Comparison of ENCODE assay signal across 1 cellular context in the genomic region with DNA sequence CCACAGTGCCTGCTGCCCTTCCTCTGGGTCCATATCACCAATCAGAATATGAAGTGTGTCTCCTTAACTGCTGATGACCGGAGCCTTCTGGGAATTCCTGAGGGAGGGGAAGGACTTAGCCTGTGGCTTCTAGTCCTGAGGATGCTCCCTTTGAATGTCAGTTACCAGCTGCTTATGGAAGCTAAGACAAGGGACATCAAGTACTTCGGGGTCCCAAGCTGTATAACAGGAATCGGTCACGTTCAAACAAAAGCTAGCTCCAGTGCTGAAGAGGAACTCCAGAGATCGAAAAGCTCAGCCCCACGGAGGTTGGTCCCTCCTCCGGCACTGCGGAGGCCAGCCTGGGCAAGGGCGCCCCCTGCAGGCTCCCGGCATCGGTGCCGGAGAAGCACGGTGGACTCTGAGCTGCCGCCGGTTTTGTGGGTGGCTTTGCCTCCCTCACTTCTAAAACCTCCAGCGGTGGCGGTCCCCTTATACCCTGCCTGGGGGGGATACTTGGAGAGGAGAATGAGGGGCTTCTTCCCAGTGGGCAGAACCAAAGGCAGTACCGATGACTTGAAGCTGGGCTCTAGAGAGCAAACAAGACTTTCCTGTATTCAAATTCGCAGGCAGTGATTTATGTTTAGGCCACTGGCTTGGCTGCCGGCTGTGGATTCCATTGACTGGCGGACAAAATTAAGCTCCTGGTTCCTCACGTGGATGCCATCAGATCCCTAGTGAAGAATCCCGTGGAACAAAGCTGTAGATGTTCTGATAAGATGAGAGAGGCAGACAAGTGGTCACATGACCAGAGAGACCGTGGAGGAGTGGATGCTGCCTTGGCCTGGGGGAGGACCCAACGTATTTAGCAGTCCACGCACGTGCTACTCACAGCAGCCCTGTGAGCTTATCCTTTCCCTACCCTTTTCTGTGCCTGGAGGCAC.
TF ChIP-seq lines count a peak whose summit lies in the region.

No MANE protein-coding gene starts in this region.

TF ChIP-seq in K562, 482 proteins besides CTCF, POLR2A, EP300 and RAD21 (continued from another document and continues in another):
- TF ChIP-seq ELK3 (CRISPR knock-in tag; IDR thresholded peaks at IDR 0.05), result no peak
- TF ChIP-seq RBM25 (IDR thresholded peaks at IDR 0.05; ENCODE audit: low read depth, low read length, severe bottlenecking), result no peak
- TF ChIP-seq, protein P1, sequence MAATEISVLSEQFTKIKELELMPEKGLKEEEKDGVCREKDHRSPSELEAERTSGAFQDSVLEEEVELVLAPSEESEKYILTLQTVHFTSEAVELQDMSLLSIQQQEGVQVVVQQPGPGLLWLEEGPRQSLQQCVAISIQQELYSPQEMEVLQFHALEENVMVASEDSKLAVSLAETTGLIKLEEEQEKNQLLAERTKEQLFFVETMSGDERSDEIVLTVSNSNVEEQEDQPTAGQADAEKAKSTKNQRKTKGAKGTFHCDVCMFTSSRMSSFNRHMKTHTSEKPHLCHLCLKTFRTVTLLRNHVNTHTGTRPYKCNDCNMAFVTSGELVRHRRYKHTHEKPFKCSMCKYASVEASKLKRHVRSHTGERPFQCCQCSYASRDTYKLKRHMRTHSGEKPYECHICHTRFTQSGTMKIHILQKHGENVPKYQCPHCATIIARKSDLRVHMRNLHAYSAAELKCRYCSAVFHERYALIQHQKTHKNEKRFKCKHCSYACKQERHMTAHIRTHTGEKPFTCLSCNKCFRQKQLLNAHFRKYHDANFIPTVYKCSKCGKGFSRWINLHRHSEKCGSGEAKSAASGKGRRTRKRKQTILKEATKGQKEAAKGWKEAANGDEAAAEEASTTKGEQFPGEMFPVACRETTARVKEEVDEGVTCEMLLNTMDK (IDR thresholded peaks at IDR 0.05; ENCODE audit: borderline replicate concordance, insufficient read depth, low read depth, low read length, poor library complexity, severe bottlenecking), result peak; percentile 79
- no peak for TF ChIP-seq ZNF324 (CRISPR knock-in tag; IDR thresholded peaks at IDR 0.05)
- no peak for TF ChIP-seq SAP30 (IDR thresholded peaks at IDR 0.05; ENCODE audit: borderline replicate concordance, insufficient read depth, low read depth, low read length, poor library complexity, severe bottlenecking)
- 0 out of 2 replicates have a peak, but pooled peaks have one; percentile 50 for TF ChIP-seq ZBTB26 (CRISPR knock-in tag; IDR thresholded peaks at IDR 0.05)
- no peak for TF ChIP-seq ZNF785 (CRISPR knock-in tag; IDR thresholded peaks at IDR 0.05)
- 0 out of 2 replicates have a peak, but pooled peaks have one; percentile 48 for TF ChIP-seq ESRRA (IDR thresholded peaks at IDR 0.05; ENCODE audit: borderline replicate concordance, low read depth)
- no peak for TF ChIP-seq TCF7L2 (IDR thresholded peaks at IDR 0.05; ENCODE audit: low read depth, low read length)
- no peak for TF ChIP-seq DNMT1 (IDR thresholded peaks at IDR 0.05)
- no peak for TF ChIP-seq POLR2AphosphoS2 (IDR thresholded peaks at IDR 0.05; ENCODE audit: low read length)
- no peak for TF ChIP-seq POLR2AphosphoS5 (IDR thresholded peaks at IDR 0.05; ENCODE audit: control insufficient read depth, insufficient read depth, low read depth, low read length)
- TF ChIP-seq ERF (CRISPR knock-in tag; IDR thresholded peaks at IDR 0.05), result peak; percentile 30; the same call in 1 of the 2 replicates
- no peak for TF ChIP-seq ETV6 (IDR thresholded peaks at IDR 0.05; ENCODE audit: borderline replicate concordance in 1 of 2, low read depth in 2 of 2, low read length in 1 of 2)
- TF ChIP-seq ETV6 (CRISPR knock-in tag; IDR thresholded peaks at IDR 0.05; ENCODE audit: borderline replicate concordance), result no peak
- no peak for TF ChIP-seq PCBP2 (IDR thresholded peaks at IDR 0.05; ENCODE audit: low read depth, low read length, poor library complexity, severe bottlenecking)
- TF ChIP-seq RERE (CRISPR knock-in tag; IDR thresholded peaks at IDR 0.05; ENCODE audit: borderline replicate concordance), result no peak
- no peak for TF ChIP-seq SMARCE1 (IDR thresholded peaks at IDR 0.05)
- TF ChIP-seq NONO (IDR thresholded peaks at IDR 0.05; ENCODE audit: low read depth in 2 of 2, low read length in 1 of 2), result no peak
- TF ChIP-seq MEIS2 (IDR thresholded peaks at IDR 0.05; ENCODE audit: partially characterized antibody), result peak; percentile 61
- TF ChIP-seq EZH2 (IDR thresholded peaks at IDR 0.05; ENCODE audit: borderline replicate concordance, low read depth, low read length), result no peak
- no peak for TF ChIP-seq PHF20 (IDR thresholded peaks at IDR 0.05; ENCODE audit: partially characterized antibody)
- 0 out of 2 replicates have a peak, but pooled peaks have one; percentile 14 for TF ChIP-seq GATAD2B (IDR thresholded peaks at IDR 0.05; ENCODE audit: borderline replicate concordance)
- no peak for TF ChIP-seq ZNF76 (CRISPR knock-in tag; IDR thresholded peaks at IDR 0.05; ENCODE audit: borderline replicate concordance)
- TF ChIP-seq SMARCB1 (IDR thresholded peaks at IDR 0.05; ENCODE audit: insufficient read length, low read depth), result no peak
- no peak for TF ChIP-seq RNF219 (CRISPR knock-in tag; IDR thresholded peaks at IDR 0.05)
- no peak for TF ChIP-seq SRF (CRISPR knock-in tag; IDR thresholded peaks at IDR 0.05)
- no peak for TF ChIP-seq STAT5B (CRISPR knock-in tag; IDR thresholded peaks at IDR 0.05)
- no peak for TF ChIP-seq RBM17 (IDR thresholded peaks at IDR 0.05; ENCODE audit: borderline replicate concordance, low read depth, low read length)
- no peak for TF ChIP-seq NCOA4 (IDR thresholded peaks at IDR 0.05; ENCODE audit: partially characterized antibody)
- TF ChIP-seq CREM (IDR thresholded peaks at IDR 0.05; ENCODE audit: low read depth), result peak; percentile 66
- TF ChIP-seq ZNF766 (CRISPR knock-in tag; conservative IDR thresholded peaks at IDR 0.05), result no peak
- TF ChIP-seq, protein P2, sequence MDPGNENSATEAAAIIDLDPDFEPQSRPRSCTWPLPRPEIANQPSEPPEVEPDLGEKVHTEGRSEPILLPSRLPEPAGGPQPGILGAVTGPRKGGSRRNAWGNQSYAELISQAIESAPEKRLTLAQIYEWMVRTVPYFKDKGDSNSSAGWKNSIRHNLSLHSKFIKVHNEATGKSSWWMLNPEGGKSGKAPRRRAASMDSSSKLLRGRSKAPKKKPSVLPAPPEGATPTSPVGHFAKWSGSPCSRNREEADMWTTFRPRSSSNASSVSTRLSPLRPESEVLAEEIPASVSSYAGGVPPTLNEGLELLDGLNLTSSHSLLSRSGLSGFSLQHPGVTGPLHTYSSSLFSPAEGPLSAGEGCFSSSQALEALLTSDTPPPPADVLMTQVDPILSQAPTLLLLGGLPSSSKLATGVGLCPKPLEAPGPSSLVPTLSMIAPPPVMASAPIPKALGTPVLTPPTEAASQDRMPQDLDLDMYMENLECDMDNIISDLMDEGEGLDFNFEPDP (CRISPR knock-in tag; IDR thresholded peaks at IDR 0.05), result no peak
- TF ChIP-seq, protein P3, sequence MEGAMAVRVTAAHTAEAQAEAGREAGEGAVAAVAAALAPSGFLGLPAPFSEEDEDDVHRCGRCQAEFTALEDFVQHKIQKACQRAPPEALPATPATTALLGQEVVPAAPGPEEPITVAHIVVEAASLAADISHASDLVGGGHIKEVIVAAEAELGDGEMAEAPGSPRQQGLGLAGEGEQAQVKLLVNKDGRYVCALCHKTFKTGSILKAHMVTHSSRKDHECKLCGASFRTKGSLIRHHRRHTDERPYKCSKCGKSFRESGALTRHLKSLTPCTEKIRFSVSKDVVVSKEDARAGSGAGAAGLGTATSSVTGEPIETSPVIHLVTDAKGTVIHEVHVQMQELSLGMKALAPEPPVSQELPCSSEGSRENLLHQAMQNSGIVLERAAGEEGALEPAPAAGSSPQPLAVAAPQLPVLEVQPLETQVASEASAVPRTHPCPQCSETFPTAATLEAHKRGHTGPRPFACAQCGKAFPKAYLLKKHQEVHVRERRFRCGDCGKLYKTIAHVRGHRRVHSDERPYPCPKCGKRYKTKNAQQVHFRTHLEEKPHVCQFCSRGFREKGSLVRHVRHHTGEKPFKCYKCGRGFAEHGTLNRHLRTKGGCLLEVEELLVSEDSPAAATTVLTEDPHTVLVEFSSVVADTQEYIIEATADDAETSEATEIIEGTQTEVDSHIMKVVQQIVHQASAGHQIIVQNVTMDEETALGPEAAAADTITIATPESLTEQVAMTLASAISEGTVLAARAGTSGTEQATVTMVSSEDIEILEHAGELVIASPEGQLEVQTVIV (CRISPR knock-in tag; IDR thresholded peaks at IDR 0.05; ENCODE audit: borderline replicate concordance), result no peak
- TF ChIP-seq, protein P4, sequence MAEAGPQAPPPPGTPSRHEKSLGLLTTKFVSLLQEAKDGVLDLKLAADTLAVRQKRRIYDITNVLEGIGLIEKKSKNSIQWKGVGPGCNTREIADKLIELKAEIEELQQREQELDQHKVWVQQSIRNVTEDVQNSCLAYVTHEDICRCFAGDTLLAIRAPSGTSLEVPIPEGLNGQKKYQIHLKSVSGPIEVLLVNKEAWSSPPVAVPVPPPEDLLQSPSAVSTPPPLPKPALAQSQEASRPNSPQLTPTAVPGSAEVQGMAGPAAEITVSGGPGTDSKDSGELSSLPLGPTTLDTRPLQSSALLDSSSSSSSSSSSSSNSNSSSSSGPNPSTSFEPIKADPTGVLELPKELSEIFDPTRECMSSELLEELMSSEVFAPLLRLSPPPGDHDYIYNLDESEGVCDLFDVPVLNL (CRISPR knock-in tag; IDR thresholded peaks at IDR 0.05; ENCODE audit: low read depth), result no peak
- no peak for TF ChIP-seq DACH1 (IDR thresholded peaks at IDR 0.05; ENCODE audit: partially characterized antibody)
- TF ChIP-seq GABPB1 (CRISPR knock-in tag; IDR thresholded peaks at IDR 0.05), result peak; percentile 75
- no peak for TF ChIP-seq SIN3B (IDR thresholded peaks at IDR 0.05; ENCODE audit: low read depth)
- peak; percentile 68; the same call in 1 of the 2 replicates for TF ChIP-seq XRCC5 (IDR thresholded peaks at IDR 0.05; ENCODE audit: low read depth, low read length)
- no peak for TF ChIP-seq SMAD1 (IDR thresholded peaks at IDR 0.05; ENCODE audit: low read depth, low read length, partially characterized antibody)
- TF ChIP-seq SRSF3 (IDR thresholded peaks at IDR 0.05; ENCODE audit: insufficient read depth, low read length), result no peak
